12 cellular contexts compared by ENCODE assay signal in genomic region chr14:69651653-69652052, GRCh38. TPM values are rescaled to one million over a fixed set of nuclear protein-coding genes. Genes with fewer than 3 reads are reported as not detected.
DNase-seq lines count a peak whose midpoint lies in the region; ATAC-seq, FAIRE-seq and TF ChIP-seq lines count a peak whose summit lies in the region.
"Had no signal": no experiment of that assay in that cellular context is flagged by ENCODE, and none has a peak within 500 bp of the region (broad histone marks: within the 10 kb centered on the region; RNA-seq: fewer than 3 reads in every experiment).

No MANE protein-coding gene starts in this region.

- no peak for TF ChIP-seq CTCF in foreskin keratinocyte (conservative IDR thresholded peaks at IDR 0.05)
- TF ChIP-seq CTCF in gastrocnemius medialis (IDR thresholded peaks at IDR 0.05 in 4 of 5, conservative IDR thresholded peaks at IDR 0.05 in 1 of 5), result no peak

- no peak for TF ChIP-seq POLR2A in gastrocnemius medialis (IDR thresholded peaks at IDR 0.05)

- H3K9me3 ChIP-seq in gastrocnemius medialis, result no peaks in the 10 kb centered on the region

- H3K27ac ChIP-seq in foreskin keratinocyte, result peak overlapping the region; percentile 36
- H3K27ac ChIP-seq in gastrocnemius medialis, result peak overlapping the region; percentile 41 to 72 (median 62)

- ATAC-seq in foreskin keratinocyte (peak; percentile 39), gastrocnemius medialis (no peak)

- intact Hi-C loops in gastrocnemius medialis (cut with DNase I; ENCODE audit: low total_unique reads), result no loop called here

- no peaks in the 10 kb centered on the region for H3K27me3 ChIP-seq in foreskin keratinocyte
- no peaks in the 10 kb centered on the region for H3K27me3 ChIP-seq in gastrocnemius medialis

- H3K36me3 ChIP-seq in gastrocnemius medialis, result no peaks in the 10 kb centered on the region

- peak; percentile 58 for FAIRE-seq in GM18507 (lab: Jason Lieb, UNC)

- DNase-seq in GM18507 (ENCODE audit: extremely low spot score, insufficient read length, low read depth) (no peak), SW480 (ENCODE audit: low spot score) (peak; percentile 54), foreskin keratinocyte (peak in 1 of 2 donors; percentile 37), gastrocnemius medialis (no peak), dedifferentiated amniotic fluid mesenchymal stem cell (ENCODE audit: extremely low spot score) (no peak), NCI-H2029 (lab: John Stamatoyannopoulos, UW) (no peak), medulla oblongata (ENCODE audit: extremely low spot score) (no peak), KBM-7 (no peak)
- DNase-seq: activated effector memory CD4-positive, alpha-beta T cell treated with Interleukin-2 at 50 U/mL for 16 hours; NCI-H2081; nucleus accumbens; stimulated activated CD8-positive, alpha-beta memory T cell treated with anti-CD3 and anti-CD28 coated beads, Interleukin-4, amount 100 ng/mL, for 48 hours had no signal

- peaks cover 40% of the 10 kb centered on the region for H3K4me1 ChIP-seq in foreskin keratinocyte
- peaks cover 77 to 90% of the 10 kb centered on the region in 2 donors for H3K4me1 ChIP-seq in gastrocnemius medialis

- in situ Hi-C loops in gastrocnemius medialis (cut with MboI; ENCODE audit: low sequenced_read_pairs in 4 of 4), result no loop called here
- in situ Hi-C loops in KBM-7 (cut with MboI; ENCODE audit: low pct_unique_long_range_greater_than_20kb, low sequenced_read_pairs), result no loop called here

- no peak overlapping the region for H3K4me3 ChIP-seq in gastrocnemius medialis

RNA-seq across cellular contexts. Expression of gene SUSD6, which starts 40.3 kb away (rescaled TPM):
- total RNA-seq in foreskin keratinocyte, result 14.5 and 17.4 TPM in 2 replicates
- polyA plus RNA-seq in foreskin keratinocyte, result 5.4 and 5.9 TPM in 2 replicates
- 10 to 100 TPM; 11.9 to 26.3 (median 16.2) TPM for total RNA-seq in gastrocnemius medialis
